Comparison of ENCODE assay signal across 15 cellular contexts in genomic region chr1:89254658-89255287, GRCh38. TPM values are rescaled to one million over a fixed set of nuclear protein-coding genes. Genes with fewer than 3 reads are reported as not detected.
A peak's percentile ranks its signal among the peaks of the same experiment; 100 is the strongest.
DNase-seq lines count a peak whose midpoint lies in the region; ATAC-seq and TF ChIP-seq lines count a peak whose summit lies in the region.
"Had no signal": no experiment of that assay in that cellular context is flagged by ENCODE, and none has a peak within 500 bp of the region (broad histone marks: within the 10 kb centered on the region; RNA-seq: fewer than 3 reads in every experiment).

No MANE protein-coding gene starts in this region.

- no peak overlapping the region for H3K27ac ChIP-seq in brain microvascular endothelial cell
- H3K27ac ChIP-seq: right lobe of liver had no signal

- no peaks in the 10 kb centered on the region for H3K27me3 ChIP-seq in brain microvascular endothelial cell (replicated peaks)
- H3K27me3 ChIP-seq: right lobe of liver had no signal

- no peaks in the 10 kb centered on the region for H3K27me3 Mint-ChIP-seq in activated naive CD8-positive, alpha-beta T cell
- H3K27me3 Mint-ChIP-seq in activated naive CD8-positive, alpha-beta T cell treated with anti-CD3 and anti-CD28 coated beads, Interleukin-2, amount 50 U/mL, for 24 hours = no peaks in the 10 kb centered on the region
- H3K27me3 Mint-ChIP-seq: activated CD8-positive, alpha-beta T cell treated with anti-CD3 and anti-CD28 coated beads for 36 hours; stimulated activated naive CD8-positive, alpha-beta T cell treated with anti-CD3 and anti-CD28 coated beads, Interleukin-15, Interleukin-2, amounts not matched to agents 100 ng/mL and 50 ng/mL, for 24 hours had no signal

- H3K4me3 Mint-ChIP-seq in activated naive CD8-positive, alpha-beta T cell = no peak overlapping the region
- H3K4me3 Mint-ChIP-seq in activated naive CD8-positive, alpha-beta T cell treated with anti-CD3 and anti-CD28 coated beads, Interleukin-2, amount 50 U/mL, for 24 hours = no peak overlapping the region
- H3K4me3 Mint-ChIP-seq: activated CD8-positive, alpha-beta T cell treated with anti-CD3 and anti-CD28 coated beads for 36 hours; stimulated activated naive CD8-positive, alpha-beta T cell treated with anti-CD3 and anti-CD28 coated beads, Interleukin-15, Interleukin-2, amounts not matched to agents 100 ng/mL and 50 ng/mL, for 24 hours had no signal

- H3K9me3 Mint-ChIP-seq in activated naive CD8-positive, alpha-beta T cell (ENCODE audit: low read depth) = peaks cover 37% of the 10 kb centered on the region
- peaks cover 36% of the 10 kb centered on the region for H3K9me3 Mint-ChIP-seq in activated naive CD8-positive, alpha-beta T cell treated with anti-CD3 and anti-CD28 coated beads, Interleukin-2, amount 50 U/mL, for 24 hours

- H3K36me3 Mint-ChIP-seq in activated naive CD8-positive, alpha-beta T cell = peaks cover 54% of the 10 kb centered on the region
- peaks cover 66% of the 10 kb centered on the region for H3K36me3 Mint-ChIP-seq in activated naive CD8-positive, alpha-beta T cell treated with anti-CD3 and anti-CD28 coated beads, Interleukin-2, amount 50 U/mL, for 24 hours (ENCODE audit: low read depth)

- ATAC-seq in activated naive CD8-positive, alpha-beta T cell treated with anti-CD3 and anti-CD28 coated beads, Interleukin-2, amount 50 U/mL, for 24 hours = no peak
- ATAC-seq: activated CD8-positive, alpha-beta T cell treated with anti-CD3 and anti-CD28 coated beads for 36 hours had no signal

- in situ Hi-C loops in astrocyte of the cerebellum (cut with HindIII; ENCODE audit: low sequenced_read_pairs) = no loop called here
- in situ Hi-C loops in brain microvascular endothelial cell (cut with HindIII; ENCODE audit: low pct_ligation_motif_present, low sequenced_read_pairs) = no loop called here

- TF ChIP-seq CTCF in astrocyte of the cerebellum (IDR thresholded peaks at IDR 0.05; ENCODE audit: low read depth, low read length, missing control alignments) (no peak), brain microvascular endothelial cell (IDR thresholded peaks at IDR 0.05; ENCODE audit: low read depth, low read length, missing control alignments) (no peak)

- H3K4me1 Mint-ChIP-seq in activated naive CD8-positive, alpha-beta T cell (ENCODE audit: low read depth) = peaks cover 54% of the 10 kb centered on the region
- H3K4me1 Mint-ChIP-seq in activated naive CD8-positive, alpha-beta T cell treated with anti-CD3 and anti-CD28 coated beads, Interleukin-2, amount 50 U/mL, for 24 hours = peaks cover 53% of the 10 kb centered on the region

- no peak for DNase-seq in activated naive CD8-positive, alpha-beta T cell treated with anti-CD3 and anti-CD28 coated beads, Interleukin-2, amount 50 U/mL, for 24 hours
- DNase-seq in NCI-H2107 treated with DMSO at 0.1 percent for 48 hours (lab: John Stamatoyannopoulos, UW; ENCODE audit: unreplicated experiment) (peak; percentile 97), astrocyte of the cerebellum (ENCODE audit: low read depth) (peak; percentile 42), pulmonary artery endothelial cell (ENCODE audit: low read depth, low spot score) (peak; percentile 33), H4 (ENCODE audit: low spot score) (no peak), brain microvascular endothelial cell (no peak), COLO829 (ENCODE audit: low spot score) (no peak)
- DNase-seq: activated CD8-positive, alpha-beta T cell treated with anti-CD3 and anti-CD28 coated beads for 36 hours; NCI-H1694; right lobe of liver; RPMI8226; stimulated activated CD4-positive, alpha-beta T cell treated with anti-CD3 and anti-CD28 coated beads, Interleukin-4, amount 100 ng/mL, for 4 hours; T-helper 9 cell had no signal

- no peak overlapping the region for H3K4me3 ChIP-seq in astrocyte of the cerebellum (ENCODE audit: low read depth, low read length)
- H3K4me3 ChIP-seq in brain microvascular endothelial cell (ENCODE audit: low read depth, low read length) = no peak overlapping the region
- H3K4me3 ChIP-seq: right lobe of liver had no signal

- H3K27ac Mint-ChIP-seq in activated naive CD8-positive, alpha-beta T cell = peak overlapping the region; percentile 66
- no peak overlapping the region for H3K27ac Mint-ChIP-seq in activated naive CD8-positive, alpha-beta T cell treated with anti-CD3 and anti-CD28 coated beads, Interleukin-2, amount 50 U/mL, for 24 hours
- H3K27ac Mint-ChIP-seq: stimulated activated naive CD8-positive, alpha-beta T cell treated with anti-CD3 and anti-CD28 coated beads, Interleukin-15, Interleukin-2, amounts not matched to agents 100 ng/mL and 50 ng/mL, for 24 hours had no signal

- no peaks in the 10 kb centered on the region for H3K36me3 ChIP-seq in brain microvascular endothelial cell (replicated peaks)
- H3K36me3 ChIP-seq: right lobe of liver had no signal

RNA-seq across cellular contexts. Expression of gene GBP5, which starts 17.9 kb away (rescaled TPM):
- total RNA-seq in pulmonary artery endothelial cell = 0.20 and 0.21 TPM in 2 replicates
- total RNA-seq in H4 (2014; rRNA removed; shearing (Covaris generic)) = 0.25 TPM in 1 of 2 replicates, not detected in the other

RNA-seq across cellular contexts. Expression of gene GBP4, which starts 56.0 kb away (rescaled TPM):
- total RNA-seq in pulmonary artery endothelial cell = 3.1 and 10.5 TPM in 2 replicates
- 1.0 and 2.5 TPM in 2 replicates for total RNA-seq in H4 (2014; rRNA removed; shearing (Covaris generic))

Comparison
In these comparisons a context has a peak if more than half of its experiments do, and no peak if none do; other contexts are left out.
1. DNase-seq: peak in NCI-H2107 treated with DMSO at 0.1 percent for 48 hours (single experiment), astrocyte of the cerebellum (single experiment) and pulmonary artery endothelial cell (single experiment); none in activated naive CD8-positive, alpha-beta T cell treated with anti-CD3 and anti-CD28 coated beads, Interleukin-2, amount 50 U/mL, for 24 hours (single experiment), H4 (single experiment), brain microvascular endothelial cell (single experiment) and COLO829 (single experiment).